8 cellular contexts compared by ENCODE assay signal in genomic region chr21:46226920-46227599, GRCh38. TPM values are rescaled to one million over a fixed set of nuclear protein-coding genes. Genes with fewer than 3 reads are reported as not detected.
A peak's percentile ranks its signal among the peaks of the same experiment; 100 is the strongest.
DNase-seq lines count a peak whose midpoint lies in the region; ATAC-seq and TF ChIP-seq lines count a peak whose summit lies in the region.

No MANE protein-coding gene starts in this region.

- intact Hi-C loops in activated T-helper 2 cell treated with anti-CD3 and anti-CD28 coated beads, Interferon-gamma antibody, Interleukin-2, Interleukin-4, amounts not matched to agents 10 μg/mL and 5 μg/mL and 100 μg/mL, durations not matched to agents 14 hours and 24 hours and 36 hours (cut with micrococcal nuclease), result loop anchor here (5.0 kb wide), 2 partner anchors 40 to 255 kb away; no protein-coding TSS in a partner anchor

- peak overlapping the region; percentile 86 to 99 (median 95) for H3K4me2 ChIP-seq in BLaER1 treated with 17β-estradiol and CSF1 and Interleukin-3, amounts not matched to agents 10 nM and 100 nM
- peak overlapping the region; percentile 90 for H3K4me2 ChIP-seq in hepatocyte

- H4K20me1 ChIP-seq in BLaER1 treated with 17β-estradiol and CSF1 and Interleukin-3, amounts not matched to agents 10 nM and 100 nM, result peaks cover 13 to 42% (median 33%) of the 10 kb centered on the region in 11 experiments; a peak in 18 of 22 replicates
- H4K20me1 ChIP-seq in hepatocyte (ENCODE audit: insufficient read depth, poor library complexity, severe bottlenecking), result peaks cover 53% of the 10 kb centered on the region

- peaks cover 41% of the 10 kb centered on the region for H3K36me3 Mint-ChIP-seq in activated T-helper 2 cell treated with anti-CD3 and anti-CD28 coated beads, Interferon-gamma antibody, Interleukin-2, Interleukin-4, amounts not matched to agents 10 μg/mL and 5 μg/mL and 100 μg/mL, durations not matched to agents 14 hours and 24 hours and 36 hours (ENCODE audit: low read depth)
- peaks cover 27 to 40% of the 10 kb centered on the region in 2 donors for H3K36me3 Mint-ChIP-seq in stimulated activated naive B cell treated with anti-CD40 and anti-IgM and Interleukin-4, amounts not matched to agents 10 μg/mL and 1 μg/mL and 100 μg/mL, for 72 hours

- H3K27me3 Mint-ChIP-seq in activated T-helper 2 cell treated with anti-CD3 and anti-CD28 coated beads, Interferon-gamma antibody, Interleukin-2, Interleukin-4, amounts not matched to agents 10 μg/mL and 5 μg/mL and 100 μg/mL, durations not matched to agents 14 hours and 24 hours and 36 hours (ENCODE audit: low read depth), result no peaks in the 10 kb centered on the region
- H3K27me3 Mint-ChIP-seq in stimulated activated naive B cell treated with anti-CD40 and anti-IgM and Interleukin-4, amounts not matched to agents 10 μg/mL and 1 μg/mL and 100 μg/mL, for 72 hours, result no peaks in the 10 kb centered on the region

- H3K9me3 ChIP-seq in BLaER1 treated with 17β-estradiol and CSF1 and Interleukin-3, amounts not matched to agents 10 nM and 100 nM (replicated peaks in 1 of 11), result peaks cover 0 to 6% (median 0%) of the 10 kb centered on the region in 11 experiments; a peak in 3 of 22 replicates
- H3K9me3 ChIP-seq in HAP-1, result peaks cover 3% of the 10 kb centered on the region; the same call in 1 of the 2 replicates
- H3K9me3 ChIP-seq in hepatocyte (ENCODE audit: low read depth), result no peaks in the 10 kb centered on the region

- in situ Hi-C loops in HAP-1 (cut with MboI; ENCODE audit: low sequenced_read_pairs), result no loop called here

- H3K79me2 ChIP-seq in hepatocyte, result peaks cover 79% of the 10 kb centered on the region

- H3K4me3 ChIP-seq in BLaER1 treated with 17β-estradiol and CSF1 and Interleukin-3, amounts not matched to agents 10 nM and 100 nM, result peak overlapping the region; percentile 90 to 98 (median 94)
- H3K4me3 ChIP-seq in HAP-1, result peak overlapping the region; percentile 77
- peak overlapping the region; percentile 84 for H3K4me3 ChIP-seq in hepatocyte

- no peaks in the 10 kb centered on the region for H3K9me2 ChIP-seq in hepatocyte (replicated peaks; ENCODE audit: insufficient read depth)

- H3K4me1 Mint-ChIP-seq in activated T-helper 2 cell treated with anti-CD3 and anti-CD28 coated beads, Interferon-gamma antibody, Interleukin-2, Interleukin-4, amounts not matched to agents 10 μg/mL and 5 μg/mL and 100 μg/mL, durations not matched to agents 14 hours and 24 hours and 36 hours (ENCODE audit: low read depth), result peaks cover 46% of the 10 kb centered on the region
- H3K4me1 Mint-ChIP-seq in stimulated activated naive B cell treated with anti-CD40 and anti-IgM and Interleukin-4, amounts not matched to agents 10 μg/mL and 1 μg/mL and 100 μg/mL, for 72 hours, result peaks cover 45 to 62% of the 10 kb centered on the region in 2 donors

- H3K27ac ChIP-seq in BLaER1 treated with 17β-estradiol and CSF1 and Interleukin-3, amounts not matched to agents 10 nM and 100 nM, result peak overlapping the region in 4 of 11 experiments; percentile 83 to 92 (median 88); a peak in 7 of 22 replicates
- peak overlapping the region; percentile 90 for H3K27ac ChIP-seq in hepatocyte

- ATAC-seq in stimulated activated naive B cell treated with anti-CD40 and anti-IgM and Interleukin-4, amounts not matched to agents 10 μg/mL and 1 μg/mL and 100 μg/mL, for 72 hours (replicated peaks), result peak in 1 of 2 donors; percentile 32
- ATAC-seq in GM19351 (IDR thresholded peaks at IDR 0.05; ENCODE audit: unreplicated experiment) (no peak), GM19035 (IDR thresholded peaks at IDR 0.05; ENCODE audit: unreplicated experiment) (no peak)

- H2AFZ ChIP-seq in hepatocyte, result no peak overlapping the region

- peaks cover 42 to 52% (median 45%) of the 10 kb centered on the region in 10 experiments for H3K4me1 ChIP-seq in BLaER1 treated with 17β-estradiol and CSF1 and Interleukin-3, amounts not matched to agents 10 nM and 100 nM
- H3K4me1 ChIP-seq in HAP-1 (peaks cover 11% of the 10 kb centered on the region), hepatocyte (ENCODE audit: insufficient read depth) (peaks cover 13% of the 10 kb centered on the region)

- peaks cover 15 to 29% (median 21%) of the 10 kb centered on the region in 11 experiments for H3K36me3 ChIP-seq in BLaER1 treated with 17β-estradiol and CSF1 and Interleukin-3, amounts not matched to agents 10 nM and 100 nM
- peaks cover 36% of the 10 kb centered on the region for H3K36me3 ChIP-seq in HAP-1 (replicated peaks)
- H3K36me3 ChIP-seq in hepatocyte (replicated peaks; ENCODE audit: insufficient read depth, low read depth), result no peaks in the 10 kb centered on the region

- DNase-seq in HAP-1 (ENCODE audit: low spot score in 2 of 2) (peak; percentile 20 to 30), hepatocyte (ENCODE audit: low spot score) (peak; percentile 36), midbrain (lab: John Stamatoyannopoulos, UW) (no peak)
- DNase-seq in activated T-helper 2 cell treated with anti-CD3 and anti-CD28 coated beads, Interferon-gamma antibody, Interleukin-2, Interleukin-4, amounts not matched to agents 10 μg/mL and 5 μg/mL and 100 μg/mL, durations not matched to agents 14 hours and 24 hours and 36 hours (ENCODE audit: low spot score), result no peak
- DNase-seq in stimulated activated naive B cell treated with anti-CD40 and anti-IgM and Interleukin-4, amounts not matched to agents 10 μg/mL and 1 μg/mL and 100 μg/mL, for 72 hours, result no peak

- no peaks in the 10 kb centered on the region for H3K27me3 ChIP-seq in BLaER1 treated with 17β-estradiol and CSF1 and Interleukin-3, amounts not matched to agents 10 nM and 100 nM
- H3K27me3 ChIP-seq in HAP-1 (ENCODE audit: low read depth), result no peaks in the 10 kb centered on the region
- H3K27me3 ChIP-seq in hepatocyte, result no peaks in the 10 kb centered on the region

- H3K27ac Mint-ChIP-seq in activated T-helper 2 cell treated with anti-CD3 and anti-CD28 coated beads, Interferon-gamma antibody, Interleukin-2, Interleukin-4, amounts not matched to agents 10 μg/mL and 5 μg/mL and 100 μg/mL, durations not matched to agents 14 hours and 24 hours and 36 hours, result peak overlapping the region; percentile 24
- H3K27ac Mint-ChIP-seq in stimulated activated naive B cell treated with anti-CD40 and anti-IgM and Interleukin-4, amounts not matched to agents 10 μg/mL and 1 μg/mL and 100 μg/mL, for 72 hours, result peak overlapping the region; percentile 76

- 26% methylated on average over 4 of the region's 4 CpGs for WGBS in hepatocyte (ENCODE audit: low lambda C conversion rate, missing lambda C conversion rate)

- H3K9me3 Mint-ChIP-seq in activated T-helper 2 cell treated with anti-CD3 and anti-CD28 coated beads, Interferon-gamma antibody, Interleukin-2, Interleukin-4, amounts not matched to agents 10 μg/mL and 5 μg/mL and 100 μg/mL, durations not matched to agents 14 hours and 24 hours and 36 hours, result no peaks in the 10 kb centered on the region
- H3K9me3 Mint-ChIP-seq in stimulated activated naive B cell treated with anti-CD40 and anti-IgM and Interleukin-4, amounts not matched to agents 10 μg/mL and 1 μg/mL and 100 μg/mL, for 72 hours, result peaks cover 0 to 4% of the 10 kb centered on the region in 2 donors

- TF ChIP-seq CTCF in hepatocyte (IDR thresholded peaks at IDR 0.05; ENCODE audit: poor library complexity), result no peak

- H3K4me3 Mint-ChIP-seq in activated T-helper 2 cell treated with anti-CD3 and anti-CD28 coated beads, Interferon-gamma antibody, Interleukin-2, Interleukin-4, amounts not matched to agents 10 μg/mL and 5 μg/mL and 100 μg/mL, durations not matched to agents 14 hours and 24 hours and 36 hours (ENCODE audit: low read depth), result peak overlapping the region; percentile 83
- H3K4me3 Mint-ChIP-seq in stimulated activated naive B cell treated with anti-CD40 and anti-IgM and Interleukin-4, amounts not matched to agents 10 μg/mL and 1 μg/mL and 100 μg/mL, for 72 hours, result peak overlapping the region; percentile 87 to 89

- H3K9ac ChIP-seq in BLaER1 treated with 17β-estradiol and CSF1 and Interleukin-3, amounts not matched to agents 10 nM and 100 nM, result peak overlapping the region; percentile 80 to 96 (median 88); a peak in 20 of 22 replicates

RNA-seq across cellular contexts. Expression of gene LSS, which starts 1.5 kb away (rescaled TPM):
- total RNA-seq in activated T-helper 2 cell treated with anti-CD3 and anti-CD28 coated beads, Interferon-gamma antibody, Interleukin-2, Interleukin-4, amounts not matched to agents 10 μg/mL and 5 μg/mL and 100 μg/mL, durations not matched to agents 14 hours and 24 hours and 36 hours, result 28.5 and 30.5 TPM in 2 replicates
- 122 and 146 TPM in 2 replicates for total RNA-seq in hepatocyte
- polyA plus RNA-seq in hepatocyte, result 131 TPM in 2 replicates

RNA-seq across cellular contexts. Expression of gene SPATC1L, which starts 42.8 kb away (rescaled TPM):
- total RNA-seq in activated T-helper 2 cell treated with anti-CD3 and anti-CD28 coated beads, Interferon-gamma antibody, Interleukin-2, Interleukin-4, amounts not matched to agents 10 μg/mL and 5 μg/mL and 100 μg/mL, durations not matched to agents 14 hours and 24 hours and 36 hours, result 13.9 and 14.7 TPM in 2 replicates
- 8.3 and 10.1 TPM in 2 replicates for total RNA-seq in hepatocyte
- 24.2 and 29.9 TPM in 2 replicates for polyA plus RNA-seq in hepatocyte

RNA-seq across cellular contexts. Expression of gene MCM3AP, which starts 58.4 kb away (rescaled TPM):
- total RNA-seq in activated T-helper 2 cell treated with anti-CD3 and anti-CD28 coated beads, Interferon-gamma antibody, Interleukin-2, Interleukin-4, amounts not matched to agents 10 μg/mL and 5 μg/mL and 100 μg/mL, durations not matched to agents 14 hours and 24 hours and 36 hours, result 123 and 138 TPM in 2 replicates
- total RNA-seq in hepatocyte, result 52.5 and 64.8 TPM in 2 replicates
- 29.1 and 35.4 TPM in 2 replicates for polyA plus RNA-seq in hepatocyte

RNA-seq across cellular contexts. Expression of gene YBEY, which starts 59.1 kb away (rescaled TPM):
- total RNA-seq in activated T-helper 2 cell treated with anti-CD3 and anti-CD28 coated beads, Interferon-gamma antibody, Interleukin-2, Interleukin-4, amounts not matched to agents 10 μg/mL and 5 μg/mL and 100 μg/mL, durations not matched to agents 14 hours and 24 hours and 36 hours, result 14.4 and 15.3 TPM in 2 replicates
- 21.8 and 25.4 TPM in 2 replicates for total RNA-seq in hepatocyte
- polyA plus RNA-seq in hepatocyte, result 13.9 and 19.9 TPM in 2 replicates

Comparison
In these comparisons a context has a peak if more than half of its experiments do, and no peak if none do; other contexts are left out.
1. DNase-seq: peak in HAP-1 (2 of 2) and hepatocyte (single experiment); none in activated T-helper 2 cell treated with anti-CD3 and anti-CD28 coated beads, Interferon-gamma antibody, Interleukin-2, Interleukin-4, amounts not matched to agents 10 μg/mL and 5 μg/mL and 100 μg/mL, durations not matched to agents 14 hours and 24 hours and 36 hours (single experiment), stimulated activated naive B cell treated with anti-CD40 and anti-IgM and Interleukin-4, amounts not matched to agents 10 μg/mL and 1 μg/mL and 100 μg/mL, for 72 hours (single experiment) and midbrain (single experiment).
2. Peak in every context shown above with its lines, with median percentiles within 50 percentile points of each other: H3K4me3 ChIP-seq.